9 cellular contexts compared by ENCODE assay signal in the genomic region with DNA sequence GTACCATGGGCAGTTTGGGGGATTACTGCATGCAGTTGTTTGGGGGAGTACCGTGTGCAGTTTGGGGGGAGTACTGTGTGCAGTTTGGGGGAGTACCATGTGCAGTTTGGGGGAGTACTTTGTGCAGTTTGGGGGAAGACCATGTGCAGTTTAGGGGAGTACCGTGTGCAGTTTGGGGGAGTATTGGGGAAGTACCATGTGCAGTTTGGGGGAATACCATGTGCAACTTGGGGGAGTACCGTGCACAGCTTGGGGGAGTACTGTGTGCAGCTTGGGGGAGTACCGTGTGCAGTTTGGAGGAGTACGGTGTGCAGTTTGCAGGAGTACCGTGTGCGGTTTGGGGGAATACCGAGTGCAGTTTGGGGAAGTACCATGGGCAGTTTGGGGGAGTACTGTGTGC. TPM values are rescaled to one million over a fixed set of nuclear protein-coding genes. Genes with fewer than 3 reads are reported as not detected.
"Had no signal": no experiment of that assay in that cellular context is flagged by ENCODE, and none has a peak within 500 bp of the region (broad histone marks: within the 10 kb centered on the region; RNA-seq: fewer than 3 reads in every experiment).

No MANE protein-coding gene starts in this region.

- H3K36me3 ChIP-seq: HAP-1 had no signal

- DNase-seq: GM23248, GOT3, H7, IMR-90, KG1 had no signal

- H3K9me3 ChIP-seq: HAP-1 had no signal

- H3K27ac ChIP-seq: GM23248, HL-60 had no signal

- ATAC-seq: HCT116, K562 had no signal

- H2AFZ ChIP-seq: GM23248 had no signal

- H3K4me1 ChIP-seq: HAP-1 had no signal

- H3K4me3 ChIP-seq: GM23248, HAP-1, K562 had no signal

- H3K9ac ChIP-seq: GM23248 had no signal

- FAIRE-seq: K562 had no signal

RNA-seq across cellular contexts. Expression of a gene that starts 22.3 kb away (rescaled TPM):
- total RNA-seq: K562 had no signal
